19 cellular contexts compared by ENCODE assay signal in the genomic region with DNA sequence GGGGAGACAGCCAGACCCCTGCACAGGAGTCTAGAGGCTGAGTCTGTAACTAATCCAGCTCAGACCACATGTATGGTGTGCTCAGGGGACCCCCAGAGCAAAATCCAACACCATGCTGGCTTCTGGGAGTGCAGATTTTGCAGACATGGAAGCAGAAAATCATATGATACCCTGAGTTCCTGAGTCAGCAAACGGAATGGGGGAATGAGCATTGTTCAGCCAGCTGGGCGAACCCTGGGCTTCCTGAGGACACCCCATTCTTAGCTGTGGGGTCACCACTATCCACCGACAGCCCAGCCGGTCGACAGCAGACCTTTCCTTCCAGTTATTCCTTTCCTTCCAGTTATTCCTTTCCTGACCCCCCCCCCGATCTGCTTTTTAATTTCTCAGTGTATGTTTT.
A peak's percentile ranks its signal among the peaks of the same experiment; 100 is the strongest.
DNase-seq lines count a peak whose midpoint lies in the region; ATAC-seq and TF ChIP-seq lines count a peak whose summit lies in the region.
"Had no signal": no experiment of that assay in that cellular context is flagged by ENCODE, and none has a peak within 500 bp of the region (broad histone marks: within the 10 kb centered on the region; RNA-seq: fewer than 3 reads in every experiment).

No MANE protein-coding gene starts in this region.

- H3K4me3 Mint-ChIP-seq in glutamatergic neuron (ENCODE audit: unreplicated experiment) (no peak overlapping the region), nephron progenitor cell (no peak overlapping the region)
- H3K4me3 Mint-ChIP-seq: B cell; CD4-positive, CD25-positive, alpha-beta regulatory T cell; CD8-positive, alpha-beta T cell had no signal

- 76 to 84% (median 78%) methylated on average over 6 of the region's 6 CpGs for WGBS in heart left ventricle, 4 donors
- 79 to 81% methylated on average over 6 of the region's 6 CpGs for whole genome bisulfite sequencing in tibial nerve, 2 donors

- intact Hi-C loops in cardiac septum (cut with DNase I) = no loop called here
- intact Hi-C loops in heart left ventricle (cut with DNase I) = no loop called here

- H3K27me3 Mint-ChIP-seq in glutamatergic neuron (ENCODE audit: unreplicated experiment) (peaks cover 5% of the 10 kb centered on the region), nephron progenitor cell (ENCODE audit: low read depth, poor library complexity) (no peaks in the 10 kb centered on the region)
- H3K27me3 Mint-ChIP-seq: B cell; CD4-positive, CD25-positive, alpha-beta regulatory T cell had no signal

- H3K36me3 ChIP-seq in heart left ventricle = no peaks in the 10 kb centered on the region
- peaks cover 0 to 12% (median 0%) of the 10 kb centered on the region in 3 donors for H3K36me3 ChIP-seq in tibial nerve

- peaks cover 14% of the 10 kb centered on the region for H3K9me3 Mint-ChIP-seq in glutamatergic neuron (ENCODE audit: unreplicated experiment)
- H3K9me3 Mint-ChIP-seq in nephron progenitor cell = no peaks in the 10 kb centered on the region
- H3K9me3 Mint-ChIP-seq: CD8-positive, alpha-beta T cell had no signal

- H3K9me3 ChIP-seq in heart left ventricle (no peaks in the 10 kb centered on the region), tibial nerve (no peaks in the 10 kb centered on the region)
- H3K9me3 ChIP-seq: BLaER1, Caco-2 had no signal

- H3K27ac Mint-ChIP-seq in glutamatergic neuron (ENCODE audit: unreplicated experiment) (peak overlapping the region; percentile 53), nephron progenitor cell (peak overlapping the region; percentile 83)
- H3K27ac Mint-ChIP-seq: B cell; CD4-positive, CD25-positive, alpha-beta regulatory T cell; CD8-positive, alpha-beta T cell had no signal

- no peak overlapping the region for H3K27ac ChIP-seq in heart left ventricle
- no peak overlapping the region for H3K27ac ChIP-seq in tibial nerve
- H3K27ac ChIP-seq: 22Rv1, BLaER1, C4-2B, GM23248 had no signal

- DNase-seq in cardiac septum (ENCODE audit: low spot score) (peak; percentile 33), heart left ventricle (no peak), glutamatergic neuron (no peak), nephron progenitor cell (no peak), NCI-H1092 treated with DMSO at 0.1 percent for 48 hours (lab: John Stamatoyannopoulos, UW) (no peak), tibial nerve (ENCODE audit: low spot score in 2 of 2) (no peak), amygdala (lab: John Stamatoyannopoulos, UW) (no peak)
- DNase-seq: Caco-2; CD4-positive, CD25-positive, alpha-beta regulatory T cell; CD8-positive, alpha-beta T cell; DMS153; DND-41; GM23248; HCEC 1CT had no signal

- no peak for TF ChIP-seq CTCF in heart left ventricle (IDR thresholded peaks at IDR 0.05)
- no peak for TF ChIP-seq CTCF in glutamatergic neuron (IDR thresholded peaks at IDR 0.05; ENCODE audit: partially characterized antibody, unreplicated experiment)
- no peak for TF ChIP-seq CTCF in nephron progenitor cell (IDR thresholded peaks at IDR 0.05)
- TF ChIP-seq CTCF in tibial nerve (IDR thresholded peaks at IDR 0.05) = no peak

- H3K4me1 ChIP-seq in heart left ventricle = no peaks in the 10 kb centered on the region
- no peaks in the 10 kb centered on the region for H3K4me1 ChIP-seq in tibial nerve
- H3K4me1 ChIP-seq: BLaER1, Caco-2 had no signal

- TF ChIP-seq EP300 in tibial nerve (IDR thresholded peaks at IDR 0.05) = no peak

- ATAC-seq in heart left ventricle (no peak), HG03521 (IDR thresholded peaks at IDR 0.05; ENCODE audit: unreplicated experiment) (no peak)
- ATAC-seq: CD8-positive, alpha-beta T cell had no signal

- no peaks in the 10 kb centered on the region for H3K36me3 Mint-ChIP-seq in glutamatergic neuron (ENCODE audit: unreplicated experiment)
- H3K36me3 Mint-ChIP-seq in nephron progenitor cell (ENCODE audit: low read depth) = peaks cover 9% of the 10 kb centered on the region
- H3K36me3 Mint-ChIP-seq: CD4-positive, CD25-positive, alpha-beta regulatory T cell; CD8-positive, alpha-beta T cell had no signal

- peaks cover 13% of the 10 kb centered on the region for H3K4me1 Mint-ChIP-seq in glutamatergic neuron (ENCODE audit: low read depth, unreplicated experiment)
- H3K4me1 Mint-ChIP-seq in nephron progenitor cell = peaks cover 21% of the 10 kb centered on the region
- H3K4me1 Mint-ChIP-seq: B cell; CD4-positive, CD25-positive, alpha-beta regulatory T cell had no signal

- TF ChIP-seq POLR2A in heart left ventricle (IDR thresholded peaks at IDR 0.05) (no peak), tibial nerve (IDR thresholded peaks at IDR 0.05) (no peak)

- no peaks in the 10 kb centered on the region for H3K27me3 ChIP-seq in heart left ventricle
- H3K27me3 ChIP-seq in tibial nerve = no peaks in the 10 kb centered on the region
- H3K27me3 ChIP-seq: BLaER1 had no signal

- H3K4me3 ChIP-seq in heart left ventricle = no peak overlapping the region
- no peak overlapping the region for H3K4me3 ChIP-seq in tibial nerve
- H3K4me3 ChIP-seq: BLaER1, GM23248 had no signal
